In genomic region chr16:12409700-12410099, GRCh38 we compare ENCODE assay signal across 10 cellular contexts.
"Had no signal": no experiment of that assay in that cellular context is flagged by ENCODE, and none has a peak within 500 bp of the region (broad histone marks: within the 10 kb centered on the region; RNA-seq: fewer than 3 reads in every experiment).

No MANE protein-coding gene starts in this region.

- H3K27ac Mint-ChIP-seq: HFFc6 had no signal

- H3K9me3 Mint-ChIP-seq: HFFc6 had no signal

- DNase-seq: GM23248, GOT3, H7, HFFc6, IMR-90, KBM-7 had no signal

- ATAC-seq: HCT116 had no signal

- H3K4me2 ChIP-seq: KMS-11 had no signal

- H3K27ac ChIP-seq: GM23248, KMS-11 had no signal

- H3K9ac ChIP-seq: GM23248, KMS-11 had no signal

- H3K36me3 ChIP-seq: HAP-1 had no signal

- FAIRE-seq: HTR-8/SVneo had no signal

- H3K4me1 ChIP-seq: HAP-1 had no signal

- H3K9me3 ChIP-seq: HAP-1 had no signal

- H3K4me3 ChIP-seq: GM23248, HAP-1 had no signal

- H2AFZ ChIP-seq: GM23248 had no signal

- H3K4me3 Mint-ChIP-seq: HFFc6 had no signal
